ENCODE assay signal across 1 cellular context in genomic region chr15:76064375-76064774, GRCh38.
TF ChIP-seq lines count a peak whose summit lies in the region.

No MANE protein-coding gene starts in this region.

TF ChIP-seq in H1, 55 proteins besides CTCF, POLR2A, EP300 and RAD21 (continued from another document):
- TF ChIP-seq ATF2 (IDR thresholded peaks at IDR 0.05; ENCODE audit: low read length) (no peak), KDM5A (IDR thresholded peaks at IDR 0.05; ENCODE audit: low read length) (no peak), HDAC6 (IDR thresholded peaks at IDR 0.05; ENCODE audit: low read depth, low read length) (no peak), ASH2L (IDR thresholded peaks at IDR 0.05; ENCODE audit: low read length) (no peak), TCF12 (IDR thresholded peaks at IDR 0.05; ENCODE audit: low read depth, low read length) (no peak), RBBP5 (IDR thresholded peaks at IDR 0.05; ENCODE audit: borderline replicate concordance, low read depth, low read length) (no peak), CHD2 (IDR thresholded peaks at IDR 0.05; ENCODE audit: low read length) (no peak), POLR2AphosphoS5 (IDR thresholded peaks at IDR 0.05; ENCODE audit: low read depth, low read length) (no peak), JUND (IDR thresholded peaks at IDR 0.05; ENCODE audit: low read length) (no peak), TBP (IDR thresholded peaks at IDR 0.05; ENCODE audit: low read depth, low read length) (no peak)
